Comparison of ENCODE assay signal across 13 cellular contexts in genomic region chr11:94271885-94272372, GRCh38. TPM values are rescaled to one million over a fixed set of nuclear protein-coding genes. Genes with fewer than 3 reads are reported as not detected.
A peak's percentile ranks its signal among the peaks of the same experiment; 100 is the strongest.
DNase-seq lines count a peak whose midpoint lies in the region; ATAC-seq, FAIRE-seq and TF ChIP-seq lines count a peak whose summit lies in the region.
"Had no signal": no experiment of that assay in that cellular context is flagged by ENCODE, and none has a peak within 500 bp of the region (broad histone marks: within the 10 kb centered on the region; RNA-seq: fewer than 3 reads in every experiment).

No MANE protein-coding gene starts in this region.

- no peak for TF ChIP-seq POLR2A in GM12892 (IDR thresholded peaks at IDR 0.05; ENCODE audit: low read depth, low read length)

- ATAC-seq in GM19372 (IDR thresholded peaks at IDR 0.05; ENCODE audit: low read depth, unreplicated experiment) (peak; percentile 60), HG02798 (IDR thresholded peaks at IDR 0.05; ENCODE audit: poor library complexity, unreplicated experiment) (peak; percentile 77), HG03469 (IDR thresholded peaks at IDR 0.05; ENCODE audit: unreplicated experiment) (peak; percentile 80)
- ATAC-seq: psoas muscle had no signal

- DNase-seq in GM12892 (ENCODE audit: insufficient read length) (no peak), NCI-H1048 (lab: John Stamatoyannopoulos, UW) (no peak), islet precursor cell (no peak)
- DNase-seq in activated CD4-positive, alpha-beta T cell treated with anti-CD3 and anti-CD28 coated beads, Interleukin-2, amount 50 U/mL, for 1 hour, result no peak
- DNase-seq in stimulated activated CD4-positive, alpha-beta T cell treated with anti-CD3 and anti-CD28 coated beads, Interleukin-2, amount 100 ng/mL, for 48 hours, result no peak
- DNase-seq: BE2C, foreskin melanocyte, NCI-H1436 treated with DMSO at 0.1 percent for 48 hours, psoas muscle had no signal

- peak; percentile 82 for FAIRE-seq in GM12892 (lab: Jason Lieb, UNC)

RNA-seq across cellular contexts. Expression of gene IZUMO1R, which starts 32.5 kb away (rescaled TPM):
- not detected for polyA plus RNA-seq in GM12892 (2012; ENCODE audit: missing spikeins)
- polyA plus RNA-seq: lung, psoas muscle had no signal
